8 cellular contexts compared by ENCODE assay signal in the genomic region with DNA sequence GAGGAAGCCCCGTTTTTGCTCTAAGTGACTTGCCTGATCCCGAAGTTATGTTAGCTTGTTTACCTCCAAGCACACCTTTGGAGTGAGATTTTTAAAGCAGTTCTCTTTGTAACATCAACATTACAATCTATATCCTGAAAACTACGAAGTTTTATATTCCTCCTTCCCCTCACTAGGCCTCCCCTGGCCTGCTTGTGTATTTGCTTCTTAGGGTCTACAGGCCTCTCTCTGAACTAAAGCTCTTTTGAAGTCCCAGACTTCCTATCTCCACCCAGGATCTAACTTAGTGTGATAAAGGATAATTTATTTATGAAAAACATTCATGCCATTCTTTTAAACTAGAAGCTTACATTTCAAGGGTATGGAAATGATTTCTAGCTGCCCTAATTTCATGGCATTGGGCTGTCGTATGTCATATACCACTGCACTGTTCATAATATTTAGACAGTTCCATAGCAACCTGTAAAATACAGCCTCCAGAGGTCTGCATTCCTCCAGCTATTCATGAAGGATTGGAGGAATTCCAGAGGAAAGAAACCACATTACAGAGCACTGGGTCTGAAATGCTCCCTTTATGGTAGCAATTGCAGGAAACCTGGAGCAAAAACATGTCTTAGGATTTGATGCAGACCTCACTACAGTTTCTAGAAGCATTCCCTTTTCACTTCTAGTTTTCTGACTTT. TPM values are rescaled to one million over a fixed set of nuclear protein-coding genes. Genes with fewer than 3 reads are reported as not detected.
DNase-seq lines count a peak whose midpoint lies in the region; ATAC-seq, FAIRE-seq and TF ChIP-seq lines count a peak whose summit lies in the region.

No MANE protein-coding gene starts in this region.

- H3K9me3 ChIP-seq in small intestine (ENCODE audit: control insufficient read depth, low read depth), result no peaks in the 10 kb centered on the region

- H3K4me1 Mint-ChIP-seq in activated naive CD8-positive, alpha-beta T cell treated with anti-CD3 and anti-CD28 coated beads for 36 hours, result peaks cover 24% of the 10 kb centered on the region

- no peak for TF ChIP-seq CTCF in AG09319 (IDR thresholded peaks at IDR 0.05; ENCODE audit: low read depth, low read length)

- H3K4me3 Mint-ChIP-seq in activated naive CD8-positive, alpha-beta T cell treated with anti-CD3 and anti-CD28 coated beads for 36 hours, result no peak overlapping the region

- DNase-seq in AG09319 (ENCODE audit: extremely low read depth, low read depth), result peak; percentile 94
- no peak for DNase-seq in activated naive CD8-positive, alpha-beta T cell treated with anti-CD3 and anti-CD28 coated beads for 36 hours
- DNase-seq in hepatic stellate cell (ENCODE audit: low spot score), result peak; percentile 59
- no peak for DNase-seq in small intestine
- no peak for DNase-seq in NCI-H1417 treated with DMSO at 0.1 percent for 48 hours (lab: John Stamatoyannopoulos, UW)
- no peak for DNase-seq in activated CD4-positive, CD25-positive, alpha-beta regulatory T cell (lab: John Stamatoyannopoulos, UW)

- ATAC-seq in HG02973 (IDR thresholded peaks at IDR 0.05; ENCODE audit: unreplicated experiment) (peak; percentile 1), GM21723 (IDR thresholded peaks at IDR 0.05; ENCODE audit: unreplicated experiment) (no peak)

- no peak overlapping the region for H3K4me3 ChIP-seq in small intestine (ENCODE audit: low read depth in 1 of 2, low read length in 2 of 2)

- peak overlapping the region; percentile 64 for H3K27ac Mint-ChIP-seq in activated naive CD8-positive, alpha-beta T cell treated with anti-CD3 and anti-CD28 coated beads for 36 hours

- H3K4me1 ChIP-seq in small intestine (ENCODE audit: control insufficient read depth in 2 of 2, insufficient read depth in 1 of 2, low read depth in 1 of 2, low read length in 1 of 2), result no peaks in the 10 kb centered on the region

- H3K27ac ChIP-seq in small intestine (ENCODE audit: low read depth in 1 of 2, low read length in 1 of 2), result peak overlapping the region; percentile 15 to 91

- no peak for FAIRE-seq in small intestine (lab: Jason Lieb, UNC)

- peaks cover 2% of the 10 kb centered on the region for H3K36me3 Mint-ChIP-seq in activated naive CD8-positive, alpha-beta T cell treated with anti-CD3 and anti-CD28 coated beads for 36 hours

- H3K36me3 ChIP-seq in small intestine (ENCODE audit: control insufficient read depth in 2 of 2, insufficient read depth in 2 of 2, low read length in 2 of 2), result no peaks in the 10 kb centered on the region

- 28 to 29% (median 29%) methylated on average over 4 of the region's 4 CpGs for WGBS in small intestine, 3 donors

- peaks cover 4% of the 10 kb centered on the region for H3K9me3 Mint-ChIP-seq in activated naive CD8-positive, alpha-beta T cell treated with anti-CD3 and anti-CD28 coated beads for 36 hours

- H3K27me3 Mint-ChIP-seq in activated naive CD8-positive, alpha-beta T cell treated with anti-CD3 and anti-CD28 coated beads for 36 hours, result no peaks in the 10 kb centered on the region

- no peaks in the 10 kb centered on the region for H3K27me3 ChIP-seq in small intestine (ENCODE audit: control insufficient read depth in 2 of 2, insufficient read depth in 2 of 2, low read length in 2 of 2)

RNA-seq across cellular contexts. Expression of gene RGS1, which starts 36.0 kb away (rescaled TPM):
- 1 to 10 TPM; 8.4 to 9.4 TPM for total RNA-seq in activated naive CD8-positive, alpha-beta T cell treated with anti-CD3 and anti-CD28 coated beads for 36 hours
- 10 to 100 TPM in 2 of 3 donors, 1 to 10 TPM in 1; 3.4 to 24.3 (median 15.4) TPM for polyA plus RNA-seq in small intestine

Comparison
In these comparisons a context has a peak if more than half of its experiments do, and no peak if none do; other contexts are left out.
1. DNase-seq: peak in AG09319 (single experiment) and hepatic stellate cell (single experiment); none in activated naive CD8-positive, alpha-beta T cell treated with anti-CD3 and anti-CD28 coated beads for 36 hours (single experiment), small intestine (single experiment), NCI-H1417 treated with DMSO at 0.1 percent for 48 hours (single experiment) and activated CD4-positive, CD25-positive, alpha-beta regulatory T cell (0 of 4).